In the genomic region with DNA sequence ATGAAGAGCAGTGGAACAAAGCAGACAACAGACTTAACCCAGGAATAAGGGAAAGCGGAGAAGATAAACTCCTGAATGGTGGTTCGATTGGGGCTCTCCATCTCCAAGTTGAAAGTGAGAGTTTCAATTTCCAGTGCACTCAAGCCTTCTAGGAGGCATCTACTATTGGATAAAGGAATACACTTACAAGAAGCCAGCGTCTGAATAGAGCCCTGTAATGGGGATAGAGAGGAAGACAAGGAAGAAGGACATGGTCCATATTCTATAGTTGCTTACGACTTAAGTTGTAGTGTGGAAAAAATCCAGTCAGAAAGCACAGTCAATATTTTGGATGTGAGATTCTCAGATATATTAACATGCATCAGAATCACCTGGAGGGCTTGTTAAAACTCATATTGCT, we compare ENCODE assay signal across 1 cellular context.
TF ChIP-seq lines count a peak whose summit lies in the region.

A gene with protein sequence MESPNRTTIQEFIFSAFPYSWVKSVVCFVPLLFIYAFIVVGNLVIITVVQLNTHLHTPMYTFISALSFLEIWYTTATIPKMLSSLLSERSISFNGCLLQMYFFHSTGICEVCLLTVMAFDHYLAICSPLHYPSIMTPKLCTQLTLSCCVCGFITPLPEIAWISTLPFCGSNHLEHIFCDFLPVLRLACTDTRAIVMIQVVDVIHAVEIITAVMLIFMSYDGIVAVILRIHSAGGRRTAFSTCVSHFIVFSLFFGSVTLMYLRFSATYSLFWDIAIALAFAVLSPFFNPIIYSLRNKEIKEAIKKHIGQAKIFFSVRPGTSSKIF (minus strand): TSS at position 101 of the 400 bp plus-strand sequence. CDS start 0 bp downstream, at position 101.

TF ChIP-seq in K562, 482 proteins besides CTCF, POLR2A, EP300 and RAD21:
- TF ChIP-seq ZZZ3 (IDR thresholded peaks at IDR 0.05) (no peak), FUS (optimal IDR thresholded peaks at IDR 0.05; ENCODE audit: low read depth, low read length) (no peak), KDM5B (IDR thresholded peaks at IDR 0.05; ENCODE audit: insufficient replicate concordance, low read depth, low read length) (no peak), RBM14 (IDR thresholded peaks at IDR 0.05; ENCODE audit: borderline replicate concordance, insufficient read depth, low read depth, low read length) (no peak), NCOA6 (IDR thresholded peaks at IDR 0.05) (no peak), STAT5A (IDR thresholded peaks at IDR 0.05; ENCODE audit: borderline replicate concordance, low read length) (no peak), CBFA2T2 (conservative IDR thresholded peaks at IDR 0.05) (no peak)
